In genomic region chr7:29953735-29954347, GRCh38 we compare ENCODE assay signal across 26 cellular contexts. TPM values are rescaled to one million over a fixed set of nuclear protein-coding genes. Genes with fewer than 3 reads are reported as not detected.
DNase-seq lines count a peak whose midpoint lies in the region; ATAC-seq and TF ChIP-seq lines count a peak whose summit lies in the region.
"Had no signal": no experiment of that assay in that cellular context is flagged by ENCODE, and none has a peak within 500 bp of the region (broad histone marks: within the 10 kb centered on the region; RNA-seq: fewer than 3 reads in every experiment).

No MANE protein-coding gene starts in this region.

- no peaks in the 10 kb centered on the region for H3K27me3 ChIP-seq in adipocyte (replicated peaks; ENCODE audit: control insufficient read depth, insufficient read depth, low read length)
- H3K27me3 ChIP-seq in gastroesophageal sphincter = no peaks in the 10 kb centered on the region
- H3K27me3 ChIP-seq: BE2C, esophagus muscularis mucosa, right lobe of liver, tibial nerve had no signal

- WGBS in gastroesophageal sphincter (ENCODE audit: low coverage in 1 of 2), 2 donors = 75 to 79% methylated on average over 4 of the region's 4 CpGs

- H3K9me3 ChIP-seq in adipocyte (ENCODE audit: control insufficient read depth, low read length) (no peaks in the 10 kb centered on the region), gastroesophageal sphincter (no peaks in the 10 kb centered on the region)
- H3K9me3 ChIP-seq: BE2C, esophagus muscularis mucosa, HAP-1, right lobe of liver, tibial nerve had no signal

- peaks cover 29% of the 10 kb centered on the region for H3K4me1 ChIP-seq in adipocyte (ENCODE audit: control insufficient read depth, insufficient read depth, low read length)
- H3K4me1 ChIP-seq in gastroesophageal sphincter = peaks cover 0 to 20% (median 0%) of the 10 kb centered on the region in 3 donors
- H3K4me1 ChIP-seq: HAP-1, right lobe of liver had no signal

- POLR2A ChIA-PET in activated CD4-positive, alpha-beta T cell treated with anti-CD3 and anti-CD28 coated beads, Interleukin-2, amount 10 ng/mL, durations not matched to agents 7 days and 5 days (lab: Charles Lee) = no interaction called here

- no peak overlapping the region for H3K4me3 Mint-ChIP-seq in activated CD4-positive, alpha-beta T cell treated with anti-CD3 and anti-CD28 coated beads, Interleukin-2, amount 10 ng/mL, durations not matched to agents 7 days and 5 days
- H3K4me3 Mint-ChIP-seq: activated CD4-positive, alpha-beta T cell treated with anti-CD3 and anti-CD28 coated beads for 36 hours; activated CD8-positive, alpha-beta memory T cell treated with anti-CD3 and anti-CD28 coated beads, Interleukin-2, amount 10 ng/mL, durations not matched to agents 7 days and 5 days; T-helper 2 cell treated with Interferon-gamma antibody and Interleukin-4, amounts not matched to agents 5 μg/mL and 100 μg/mL, for 36 hours had no signal

- in situ Hi-C loops in G401 (cut with HindIII; ENCODE audit: low sequenced_read_pairs) = no loop called here

- peaks cover 29% of the 10 kb centered on the region for H3K4me1 Mint-ChIP-seq in activated CD4-positive, alpha-beta T cell treated with anti-CD3 and anti-CD28 coated beads, Interleukin-2, amount 10 ng/mL, durations not matched to agents 7 days and 5 days

- H3K4me3 ChIP-seq in adipocyte (ENCODE audit: low read length) = no peak overlapping the region
- H3K4me3 ChIP-seq in gastroesophageal sphincter = no peak overlapping the region
- H3K4me3 ChIP-seq: esophagus muscularis mucosa, HAP-1, lung, right lobe of liver, tibial nerve had no signal

- H3K9ac ChIP-seq in adipocyte (ENCODE audit: low read length) = peak overlapping the region; percentile 62

- H3K27ac Mint-ChIP-seq in activated CD4-positive, alpha-beta T cell treated with anti-CD3 and anti-CD28 coated beads, Interleukin-2, amount 10 ng/mL, durations not matched to agents 7 days and 5 days = no peak overlapping the region
- H3K27ac Mint-ChIP-seq: activated CD4-positive, alpha-beta T cell treated with anti-CD3 and anti-CD28 coated beads for 36 hours; activated CD8-positive, alpha-beta memory T cell treated with anti-CD3 and anti-CD28 coated beads, Interleukin-2, amount 10 ng/mL, durations not matched to agents 7 days and 5 days; activated T-helper 2 cell treated with anti-CD3 and anti-CD28 coated beads, Interferon-gamma antibody, Interleukin-2, Interleukin-4, amounts not matched to agents 10 μg/mL and 5 μg/mL and 100 μg/mL, durations not matched to agents 14 hours and 24 hours and 36 hours; T-helper 2 cell treated with Interferon-gamma antibody and Interleukin-4, amounts not matched to agents 5 μg/mL and 100 μg/mL, for 36 hours had no signal

- H3K36me3 ChIP-seq in adipocyte (ENCODE audit: control insufficient read depth, insufficient read depth, low read length, severe bottlenecking) (peaks cover 52% of the 10 kb centered on the region), gastroesophageal sphincter (peaks cover 0 to 65% of the 10 kb centered on the region in 2 donors)
- H3K36me3 ChIP-seq: right lobe of liver had no signal

- H3K36me3 Mint-ChIP-seq in activated CD4-positive, alpha-beta T cell treated with anti-CD3 and anti-CD28 coated beads, Interleukin-2, amount 10 ng/mL, durations not matched to agents 7 days and 5 days (ENCODE audit: low read depth) = no peaks in the 10 kb centered on the region

- peak; percentile 33 for DNase-seq in G401 (ENCODE audit: low spot score)
- peak; percentile 42 for DNase-seq in adipocyte (ENCODE audit: low read depth)
- peak; percentile 16 for DNase-seq in stromal cell of bone marrow (ENCODE audit: low read depth)
- no peak for DNase-seq in NCI-H1436 treated with DMSO at 0.1 percent for 48 hours (lab: John Stamatoyannopoulos, UW)
- no peak for DNase-seq in activated CD4-positive, alpha-beta T cell treated with anti-CD3 and anti-CD28 coated beads, Interleukin-2, amount 10 ng/mL, durations not matched to agents 7 days and 5 days
- DNase-seq: activated CD4-positive, alpha-beta T cell treated with anti-CD3 and anti-CD28 coated beads for 36 hours; activated CD8-positive, alpha-beta memory T cell treated with anti-CD3 and anti-CD28 coated beads, Interleukin-2, amount 10 ng/mL, durations not matched to agents 7 days and 5 days; BE2C; caudate nucleus; effector CD4-positive, alpha-beta T cell; IMR-90; MM.1S; NCI-H1694 treated with DMSO at 0.1 percent for 48 hours; NCI-H226; NCI-H82; right lobe of liver; stimulated activated naive CD4-positive, alpha-beta T cell had no signal

- TF ChIP-seq POLR2A in gastroesophageal sphincter (IDR thresholded peaks at IDR 0.05) = no peak

- TF ChIP-seq CTCF in gastroesophageal sphincter (IDR thresholded peaks at IDR 0.05) = no peak

- no peaks in the 10 kb centered on the region for H3K27me3 Mint-ChIP-seq in activated CD4-positive, alpha-beta T cell treated with anti-CD3 and anti-CD28 coated beads, Interleukin-2, amount 10 ng/mL, durations not matched to agents 7 days and 5 days

- peaks cover 4% of the 10 kb centered on the region for H3K9me3 Mint-ChIP-seq in activated CD4-positive, alpha-beta T cell treated with anti-CD3 and anti-CD28 coated beads, Interleukin-2, amount 10 ng/mL, durations not matched to agents 7 days and 5 days
- H3K9me3 Mint-ChIP-seq: T-helper 2 cell treated with Interferon-gamma antibody and Interleukin-4, amounts not matched to agents 5 μg/mL and 100 μg/mL, for 36 hours had no signal

- peak overlapping the region in 1 of 4 donors; percentile 41 for H3K27ac ChIP-seq in gastroesophageal sphincter
- H3K27ac ChIP-seq: esophagus muscularis mucosa, HL-60, right lobe of liver had no signal

- no peak for TF ChIP-seq EP300 in gastroesophageal sphincter (IDR thresholded peaks at IDR 0.05)

- ATAC-seq in gastroesophageal sphincter (peak; percentile 64), HG02973 (IDR thresholded peaks at IDR 0.05; ENCODE audit: unreplicated experiment) (no peak)
- ATAC-seq: activated CD4-positive, alpha-beta T cell treated with anti-CD3 and anti-CD28 coated beads for 36 hours; activated CD8-positive, alpha-beta memory T cell treated with anti-CD3 and anti-CD28 coated beads, Interleukin-2, amount 10 ng/mL, durations not matched to agents 7 days and 5 days; right lobe of liver had no signal

- CTCF ChIA-PET in activated CD4-positive, alpha-beta T cell treated with anti-CD3 and anti-CD28 coated beads, Interleukin-2, amount 10 ng/mL, durations not matched to agents 7 days and 5 days (lab: Charles Lee) = no interaction called here

RNA-seq across cellular contexts. Expression of gene SCRN1, which starts 35.8 kb away (rescaled TPM):
- 77.4 and 101 TPM in 2 replicates for total RNA-seq in G401 (2014; rRNA removed; shearing (Covaris generic))
- total RNA-seq in gastroesophageal sphincter = 100 to 1,000 TPM; 103 to 121 (median 112) TPM
- total RNA-seq in activated CD4-positive, alpha-beta T cell treated with anti-CD3 and anti-CD28 coated beads, Interleukin-2, amount 10 ng/mL, durations not matched to agents 7 days and 5 days = 1 to 10 TPM; 2.1 TPM

Comparison
In these comparisons a context has a peak if more than half of its experiments do, and no peak if none do; other contexts are left out.
1. DNase-seq: peak in G401 (single experiment), adipocyte (single experiment) and stromal cell of bone marrow (single experiment); none in NCI-H1436 treated with DMSO at 0.1 percent for 48 hours (single experiment) and activated CD4-positive, alpha-beta T cell treated with anti-CD3 and anti-CD28 coated beads, Interleukin-2, amount 10 ng/mL, durations not matched to agents 7 days and 5 days (single experiment).
2. RNA of gene SCRN1, which starts 35.8 kb away (total RNA-seq): 103 to 121 TPM in gastroesophageal sphincter and 77.4 to 101 TPM in G401; 2.1 TPM in activated CD4-positive, alpha-beta T cell treated with anti-CD3 and anti-CD28 coated beads, Interleukin-2, amount 10 ng/mL, durations not matched to agents 7 days and 5 days; every median in the first group is over 10 times any median in the second.